Comparison of ENCODE assay signal across 25 cellular contexts in the genomic region with DNA sequence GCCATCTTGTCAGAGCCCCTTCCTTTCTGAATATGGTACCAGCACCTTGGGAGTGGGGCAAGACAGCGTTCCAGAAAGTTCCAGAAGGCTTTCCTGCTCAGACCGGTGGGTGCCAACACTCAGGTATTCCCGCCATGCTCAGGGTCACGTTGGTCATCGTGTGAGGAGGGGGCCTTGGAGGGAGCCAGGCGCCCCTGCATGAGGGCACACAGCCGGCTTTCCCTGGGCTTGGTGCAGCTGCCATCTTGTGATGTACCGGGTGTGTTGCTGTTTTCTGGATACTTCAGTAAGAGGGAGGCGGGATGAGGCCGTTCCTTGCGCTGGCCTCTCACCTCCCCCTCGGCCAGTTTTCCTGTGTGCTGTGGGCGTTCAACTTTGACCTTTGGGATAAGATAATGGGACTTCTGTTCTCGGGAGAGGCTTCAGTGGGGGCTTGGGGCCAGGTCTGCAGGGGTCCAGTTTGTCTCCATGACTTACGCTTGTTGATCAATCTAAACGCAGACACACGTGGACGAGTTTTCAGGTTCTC.
"Had no signal": no experiment of that assay in that cellular context is flagged by ENCODE, and none has a peak within 500 bp of the region (broad histone marks: within the 10 kb centered on the region; RNA-seq: fewer than 3 reads in every experiment).

No MANE protein-coding gene starts in this region.

- H3K36me3 ChIP-seq: esophagus squamous epithelium, heart right ventricle, left ventricle myocardium inferior, lower lobe of right lung, stomach, thyroid gland, upper lobe of left lung, uterus had no signal

- FAIRE-seq: endometrium, islet of Langerhans had no signal

- H3K4me1 Mint-ChIP-seq: stimulated activated effector memory CD8-positive, alpha-beta T cell treated with anti-CD3 and anti-CD28 coated beads, Interleukin-12 subunit alpha, Interleukin-12 subunit beta, amount 100 ng/mL, for 72 hours had no signal

- H3K4me3 ChIP-seq: esophagus squamous epithelium, heart right ventricle, left ventricle myocardium inferior, lower lobe of right lung, psoas muscle, stomach, thyroid gland, upper lobe of left lung, uterus had no signal

- H3K9me3 ChIP-seq: esophagus squamous epithelium, heart right ventricle, left ventricle myocardium inferior, lower lobe of right lung, psoas muscle, stomach, thyroid gland, upper lobe of left lung, uterus had no signal

- H3K9me3 Mint-ChIP-seq: naive thymus-derived CD8-positive, alpha-beta T cell; stimulated activated effector memory CD8-positive, alpha-beta T cell treated with anti-CD3 and anti-CD28 coated beads, Interleukin-12 subunit alpha, Interleukin-12 subunit beta, amount 100 ng/mL, for 72 hours had no signal

- H3K27ac Mint-ChIP-seq: naive thymus-derived CD8-positive, alpha-beta T cell; stimulated activated effector memory CD8-positive, alpha-beta T cell treated with anti-CD3 and anti-CD28 coated beads, Interleukin-12 subunit alpha, Interleukin-12 subunit beta, amount 100 ng/mL, for 72 hours had no signal

- H3K4me1 ChIP-seq: psoas muscle, uterus had no signal

- H3K27ac ChIP-seq: esophagus squamous epithelium, lower lobe of right lung, psoas muscle, thyroid gland, upper lobe of left lung, uterus had no signal

- H3K27me3 ChIP-seq: thyroid gland, upper lobe of left lung had no signal

- H3K4me3 Mint-ChIP-seq: naive thymus-derived CD8-positive, alpha-beta T cell; stimulated activated effector memory CD8-positive, alpha-beta T cell treated with anti-CD3 and anti-CD28 coated beads, Interleukin-12 subunit alpha, Interleukin-12 subunit beta, amount 100 ng/mL, for 72 hours had no signal

- ATAC-seq: left colon; lower lobe of right lung; naive thymus-derived CD8-positive, alpha-beta T cell; psoas muscle; right cardiac atrium; stimulated activated effector memory CD8-positive, alpha-beta T cell treated with anti-CD3 and anti-CD28 coated beads, Interleukin-12 subunit alpha, Interleukin-12 subunit beta, amount 100 ng/mL, for 72 hours had no signal

- DNase-seq: dermis blood vessel endothelial cell; effector memory CD4-positive, alpha-beta T cell; erythroblast; esophagus squamous epithelium; foreskin melanocyte; glutamatergic neuron; heart right ventricle; hippocampal formation; left colon; left ventricle myocardium inferior; lower lobe of right lung; naive thymus-derived CD8-positive, alpha-beta T cell; nucleus accumbens; psoas muscle; right cardiac atrium; stimulated activated CD4-positive, alpha-beta T cell treated with anti-CD3 and anti-CD28 coated beads, Interleukin-2, amount 100 ng/mL, for 24 hours; stimulated activated CD4-positive, alpha-beta T cell treated with anti-CD3 and anti-CD28 coated beads, Interleukin-4, amount 100 ng/mL, for 24 hours; stimulated activated naive CD4-positive, alpha-beta T cell treated with Interleukin-2 at 50 U/mL for 16 hours; stomach; thyroid gland; uterus had no signal

- H3K36me3 Mint-ChIP-seq: naive thymus-derived CD8-positive, alpha-beta T cell; stimulated activated effector memory CD8-positive, alpha-beta T cell treated with anti-CD3 and anti-CD28 coated beads, Interleukin-12 subunit alpha, Interleukin-12 subunit beta, amount 100 ng/mL, for 72 hours had no signal
